In the genomic region with DNA sequence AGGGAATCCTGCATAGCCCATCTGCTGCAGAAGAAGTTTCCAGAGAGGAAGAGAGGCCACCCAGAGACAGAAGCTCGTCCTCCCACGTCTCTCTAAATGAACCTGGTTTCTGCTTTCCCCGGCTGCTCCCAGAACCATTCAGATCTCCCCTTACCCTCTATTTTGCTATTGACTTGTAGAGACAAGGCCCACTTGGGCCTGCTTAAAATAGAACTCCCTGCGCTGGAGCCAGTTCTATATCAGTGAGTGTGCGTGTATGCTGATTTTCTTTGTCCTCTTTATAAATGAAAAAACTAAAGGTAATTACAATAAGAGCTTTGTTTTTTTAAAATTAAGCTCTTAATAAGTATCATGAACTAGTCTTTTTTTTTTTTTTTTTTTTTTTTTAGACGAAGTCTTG, we compare ENCODE assay signal across 29 cellular contexts.
A peak's percentile ranks its signal among the peaks of the same experiment; 100 is the strongest.
DNase-seq lines count a peak whose midpoint lies in the region; ATAC-seq and TF ChIP-seq lines count a peak whose summit lies in the region.
"Had no signal": no experiment of that assay in that cellular context is flagged by ENCODE, and none has a peak within 500 bp of the region (broad histone marks: within the 10 kb centered on the region; RNA-seq: fewer than 3 reads in every experiment).

No MANE protein-coding gene starts in this region.

- peak overlapping the region; percentile 60 for H3K27ac ChIP-seq in cardiac muscle cell
- no peak overlapping the region for H3K27ac ChIP-seq in heart right ventricle
- H3K27ac ChIP-seq in temporal lobe (ENCODE audit: low read depth, low read length), result peak overlapping the region; percentile 66
- no peak overlapping the region for H3K27ac ChIP-seq in coronary artery
- H3K27ac ChIP-seq: A549, tibial artery had no signal

- DNase-seq in cardiac muscle cell (ENCODE audit: low read depth in 1 of 2, low spot score in 1 of 2), result peak in 1 of 2 donors; percentile 40
- DNase-seq in heart right ventricle, result no peak
- peak; percentile 35 for DNase-seq in NB4 (ENCODE audit: low read depth)
- DNase-seq in glutamatergic neuron, result no peak
- no peak for DNase-seq in activated naive CD4-positive, alpha-beta T cell treated with anti-CD3 and anti-CD28 coated beads for 36 hours
- no peak for DNase-seq in coronary artery (ENCODE audit: low spot score)
- DNase-seq: activated B cell treated with CpG ODN at 0.5 μM for 24 hours; activated naive CD4-positive, alpha-beta T cell; activated T-cell treated with anti-CD3 and anti-CD28 coated beads, Interleukin-2, amount 50 U/mL, for 72 hours; body of pancreas; effector CD8-positive, alpha-beta T cell; H7; kidney; MM.1S; NCI-H1436 treated with DMSO at 0.1 percent for 48 hours; NCI-H2107; NCI-H446; NCI-H774; nucleus accumbens; stimulated activated CD4-positive, alpha-beta T cell treated with anti-CD3 and anti-CD28 coated beads, Interleukin-1b, Interleukin-23, amount 100 ng/mL, for 48 hours; stimulated activated CD8-positive, alpha-beta memory T cell treated with anti-CD3 and anti-CD28 coated beads, Interleukin-4, amount 100 ng/mL, for 48 hours; stimulated activated naive CD8-positive, alpha-beta T cell treated with anti-CD3 and anti-CD28 coated beads, Interleukin-15, amount 100 ng/mL, for 72 hours; T-helper 9 cell; tibial artery had no signal

- peaks cover 20% of the 10 kb centered on the region for H3K4me1 Mint-ChIP-seq in glutamatergic neuron (ENCODE audit: low read depth, unreplicated experiment)
- H3K4me1 Mint-ChIP-seq in activated naive CD4-positive, alpha-beta T cell treated with anti-CD3 and anti-CD28 coated beads for 36 hours (ENCODE audit: low read depth), result peaks cover 47% of the 10 kb centered on the region

- ATAC-seq in heart right ventricle, result no peak
- ATAC-seq in HG02981 (IDR thresholded peaks at IDR 0.05; ENCODE audit: unreplicated experiment), result no peak
- ATAC-seq: A549; activated T-cell treated with anti-CD3 and anti-CD28 coated beads, Interleukin-2, amount 50 U/mL, for 72 hours; body of pancreas; Right ventricle myocardium inferior; stimulated activated naive CD8-positive, alpha-beta T cell treated with anti-CD3 and anti-CD28 coated beads, Interleukin-15, amount 100 ng/mL, for 72 hours had no signal

- TF ChIP-seq CTCF in cardiac muscle cell (IDR thresholded peaks at IDR 0.05; ENCODE audit: low read depth, low read length) (no peak), heart right ventricle (IDR thresholded peaks at IDR 0.05) (no peak), NB4 (IDR thresholded peaks at IDR 0.05; ENCODE audit: low read depth, low read length) (no peak), glutamatergic neuron (IDR thresholded peaks at IDR 0.05; ENCODE audit: partially characterized antibody, unreplicated experiment) (no peak), coronary artery (IDR thresholded peaks at IDR 0.05) (no peak)

- CTCF ChIA-PET in activated naive CD4-positive, alpha-beta T cell treated with anti-CD3 and anti-CD28 coated beads for 36 hours (lab: Charles Lee), result interaction anchor here (0.6 to 0.9 kb wide), 3 partner anchors 123 to 374 kb away, joined by 3 read pairs; no protein-coding TSS in a partner anchor

- no peak overlapping the region for H3K4me3 Mint-ChIP-seq in glutamatergic neuron (ENCODE audit: unreplicated experiment)
- no peak overlapping the region for H3K4me3 Mint-ChIP-seq in activated naive CD4-positive, alpha-beta T cell treated with anti-CD3 and anti-CD28 coated beads for 36 hours
- H3K4me3 Mint-ChIP-seq: activated B cell treated with CpG ODN at 0.5 μM for 24 hours; activated T-cell treated with anti-CD3 and anti-CD28 coated beads, Interleukin-2, amount 50 U/mL, for 72 hours; stimulated activated naive CD8-positive, alpha-beta T cell treated with anti-CD3 and anti-CD28 coated beads, Interleukin-15, amount 100 ng/mL, for 72 hours had no signal

- peaks cover 11% of the 10 kb centered on the region for H3K36me3 Mint-ChIP-seq in glutamatergic neuron (ENCODE audit: unreplicated experiment)
- no peaks in the 10 kb centered on the region for H3K36me3 Mint-ChIP-seq in activated naive CD4-positive, alpha-beta T cell treated with anti-CD3 and anti-CD28 coated beads for 36 hours (ENCODE audit: low read depth)

- WGBS in heart right ventricle, 2 donors, result 63 to 80% methylated on average over 6 of the region's 6 CpGs

- H3K36me3 ChIP-seq in cardiac muscle cell (no peaks in the 10 kb centered on the region), heart right ventricle (no peaks in the 10 kb centered on the region)
- H3K36me3 ChIP-seq: tibial artery had no signal

- peaks cover 4% of the 10 kb centered on the region for H3K27me3 Mint-ChIP-seq in glutamatergic neuron (ENCODE audit: unreplicated experiment)
- no peaks in the 10 kb centered on the region for H3K27me3 Mint-ChIP-seq in activated naive CD4-positive, alpha-beta T cell treated with anti-CD3 and anti-CD28 coated beads for 36 hours (ENCODE audit: low read depth)
- H3K27me3 Mint-ChIP-seq: stimulated activated naive CD8-positive, alpha-beta T cell treated with anti-CD3 and anti-CD28 coated beads, Interleukin-15, amount 100 ng/mL, for 72 hours had no signal

- H3K9me3 ChIP-seq in cardiac muscle cell (ENCODE audit: low read depth), result no peaks in the 10 kb centered on the region
- H3K9me3 ChIP-seq in heart right ventricle, result no peaks in the 10 kb centered on the region
- H3K9me3 ChIP-seq: A549, body of pancreas, tibial artery had no signal

- H3K9me3 Mint-ChIP-seq in glutamatergic neuron (ENCODE audit: unreplicated experiment), result peaks cover 3% of the 10 kb centered on the region
- H3K9me3 Mint-ChIP-seq in activated naive CD4-positive, alpha-beta T cell treated with anti-CD3 and anti-CD28 coated beads for 36 hours, result no peaks in the 10 kb centered on the region
- H3K9me3 Mint-ChIP-seq: activated B cell treated with CpG ODN at 0.5 μM for 24 hours had no signal

- intact Hi-C loops in heart right ventricle (cut with DNase I), result loop anchor here in 1 of 10 donors (5.0 kb wide), 1 partner anchor 1209 kb away; no protein-coding TSS in a partner anchor
- intact Hi-C loops in activated naive CD4-positive, alpha-beta T cell treated with anti-CD3 and anti-CD28 coated beads for 36 hours (cut with micrococcal nuclease), result no loop called here

- no peak for TF ChIP-seq POLR2A in NB4 (IDR thresholded peaks at IDR 0.05; ENCODE audit: extremely low read depth, insufficient read length)

- H3K4me3 ChIP-seq in cardiac muscle cell, result no peak overlapping the region
- H3K4me3 ChIP-seq in heart right ventricle, result no peak overlapping the region
- H3K4me3 ChIP-seq in NB4 (ENCODE audit: low read depth, low read length), result no peak overlapping the region
- no peak overlapping the region for H3K4me3 ChIP-seq in coronary artery
- H3K4me3 ChIP-seq: A549, body of pancreas, smooth muscle cell, tibial artery had no signal

- peaks cover 11% of the 10 kb centered on the region for H3K27me3 ChIP-seq in cardiac muscle cell
- H3K27me3 ChIP-seq in heart right ventricle, result peaks cover 0 to 21% (median 8%) of the 10 kb centered on the region in 7 donors
- H3K27me3 ChIP-seq: body of pancreas, tibial artery had no signal

- H3K27ac Mint-ChIP-seq in glutamatergic neuron (ENCODE audit: unreplicated experiment), result peak overlapping the region; percentile 43
- H3K27ac Mint-ChIP-seq in activated naive CD4-positive, alpha-beta T cell treated with anti-CD3 and anti-CD28 coated beads for 36 hours, result no peak overlapping the region
- H3K27ac Mint-ChIP-seq: activated B cell treated with CpG ODN at 0.5 μM for 24 hours; activated T-cell treated with anti-CD3 and anti-CD28 coated beads, Interleukin-2, amount 50 U/mL, for 72 hours had no signal

- H3K4me1 ChIP-seq in cardiac muscle cell (ENCODE audit: low read depth), result peaks cover 16% of the 10 kb centered on the region
- peaks cover 0 to 38% (median 0%) of the 10 kb centered on the region in 9 donors for H3K4me1 ChIP-seq in heart right ventricle

Comparison
In these comparisons a context has a peak if more than half of its experiments do, and no peak if none do; other contexts are left out.
1. H3K27ac ChIP-seq: peak in cardiac muscle cell (single experiment) and temporal lobe (single experiment); none in heart right ventricle (0 of 10) and coronary artery (0 of 2).